ENCODE assay signal across 8 cellular contexts in the genomic region with DNA sequence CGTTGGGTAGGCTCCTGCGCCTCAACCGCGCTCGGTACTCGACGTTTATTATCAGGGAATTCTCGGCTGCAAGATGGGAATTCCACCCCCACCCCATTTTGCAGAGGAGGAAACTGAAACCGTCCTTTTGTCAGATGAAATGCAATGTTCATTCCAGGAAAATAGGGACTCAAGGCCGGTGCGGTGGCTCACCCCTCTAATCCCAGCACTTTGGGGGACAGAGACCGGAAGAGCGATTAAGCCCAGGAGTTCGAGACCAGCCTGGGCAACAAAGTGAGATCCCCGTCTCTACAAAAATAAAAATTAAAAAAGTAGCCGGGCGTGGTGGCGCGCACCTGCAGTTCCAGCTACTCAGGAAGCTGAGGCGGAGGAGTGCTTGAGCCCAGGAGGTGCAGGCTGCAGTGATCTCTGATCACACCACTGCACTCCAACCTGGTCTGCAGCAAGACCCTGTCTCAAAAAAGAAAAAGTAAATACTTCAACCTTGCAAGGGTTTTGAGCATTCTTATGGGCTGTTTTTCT. TPM values are rescaled to one million over a fixed set of nuclear protein-coding genes. Genes with fewer than 3 reads are reported as not detected.
DNase-seq lines count a peak whose midpoint lies in the region; ATAC-seq and TF ChIP-seq lines count a peak whose summit lies in the region.

No MANE protein-coding gene starts in this region.

- H3K4me3 ChIP-seq in tibial artery, result peak overlapping the region; percentile 64 to 67

- TF ChIP-seq CTCF in tibial artery (IDR thresholded peaks at IDR 0.05), result no peak

- intact Hi-C loops in left colon (cut with DNase I, micrococcal nuclease), result no loop called here
- intact Hi-C loops in tibial artery (cut with DNase I; ENCODE audit: low total_unique reads), result loop anchor here (10.0 kb wide), 1 partner anchor 170 kb away; the partner anchor contains the start of gene LIMK1

- no peaks in the 10 kb centered on the region for H3K27me3 ChIP-seq in tibial artery

- H3K4me1 ChIP-seq in tibial artery, result peaks cover 0 to 33% (median 30%) of the 10 kb centered on the region in 4 donors

- H3K9me3 ChIP-seq in tibial artery, result no peaks in the 10 kb centered on the region

- peaks cover 12% of the 10 kb centered on the region for H3K36me3 Mint-ChIP-seq in activated T-cell treated with anti-CD3 and anti-CD28 coated beads, Interleukin-2, amount 50 U/mL, for 4 hours (ENCODE audit: insufficient read depth)
- peaks cover 19% of the 10 kb centered on the region for H3K36me3 Mint-ChIP-seq in activated naive CD8-positive, alpha-beta T cell treated with anti-CD3 and anti-CD28 coated beads, Interleukin-2, amount 50 U/mL, for 24 hours (ENCODE audit: low read depth)

- H3K9me3 Mint-ChIP-seq in activated T-cell treated with anti-CD3 and anti-CD28 coated beads, Interleukin-2, amount 50 U/mL, for 4 hours, result no peaks in the 10 kb centered on the region
- H3K9me3 Mint-ChIP-seq in activated naive CD8-positive, alpha-beta T cell treated with anti-CD3 and anti-CD28 coated beads, Interleukin-2, amount 50 U/mL, for 24 hours, result no peaks in the 10 kb centered on the region

- DNase-seq in activated T-cell treated with anti-CD3 and anti-CD28 coated beads, Interleukin-2, amount 50 U/mL, for 4 hours, result no peak
- no peak for DNase-seq in activated T-cell treated with anti-CD3 and anti-CD28 coated beads, Interleukin-2, amount 50 U/mL, for 1 hour
- DNase-seq in activated naive CD8-positive, alpha-beta T cell treated with anti-CD3 and anti-CD28 coated beads, Interleukin-2, amount 50 U/mL, for 24 hours, result peak; percentile 12
- peak; percentile 41 to 42 for DNase-seq in left colon
- DNase-seq in tibial artery, result no peak
- no peak for DNase-seq in nucleus accumbens (lab: John Stamatoyannopoulos, UW)

- H3K27ac ChIP-seq in tibial artery, result peak overlapping the region; percentile 88

- peaks cover 5 to 16% (median 16%) of the 10 kb centered on the region in 3 donors for H3K36me3 ChIP-seq in tibial artery

- no peaks in the 10 kb centered on the region for H3K27me3 Mint-ChIP-seq in activated T-cell treated with anti-CD3 and anti-CD28 coated beads, Interleukin-2, amount 50 U/mL, for 4 hours (ENCODE audit: low read depth)
- H3K27me3 Mint-ChIP-seq in activated naive CD8-positive, alpha-beta T cell treated with anti-CD3 and anti-CD28 coated beads, Interleukin-2, amount 50 U/mL, for 24 hours, result no peaks in the 10 kb centered on the region

- H3K27ac Mint-ChIP-seq in activated naive CD8-positive, alpha-beta T cell treated with anti-CD3 and anti-CD28 coated beads, Interleukin-2, amount 50 U/mL, for 24 hours, result peak overlapping the region; percentile 97

- H3K4me3 Mint-ChIP-seq in activated T-cell treated with anti-CD3 and anti-CD28 coated beads, Interleukin-2, amount 50 U/mL, for 4 hours, result peak overlapping the region; percentile 96
- H3K4me3 Mint-ChIP-seq in activated naive CD8-positive, alpha-beta T cell treated with anti-CD3 and anti-CD28 coated beads, Interleukin-2, amount 50 U/mL, for 24 hours, result peak overlapping the region; percentile 96

- ATAC-seq in activated T-cell treated with anti-CD3 and anti-CD28 coated beads, Interleukin-2, amount 50 U/mL, for 4 hours, result no peak
- ATAC-seq in activated naive CD8-positive, alpha-beta T cell treated with anti-CD3 and anti-CD28 coated beads, Interleukin-2, amount 50 U/mL, for 24 hours, result no peak
- ATAC-seq in left colon, result peak; percentile 25
- no peak for ATAC-seq in GM19463 (IDR thresholded peaks at IDR 0.05; ENCODE audit: unreplicated experiment)
- no peak for ATAC-seq in HG03457 (IDR thresholded peaks at IDR 0.05; ENCODE audit: unreplicated experiment)

- H3K4me1 Mint-ChIP-seq in activated T-cell treated with anti-CD3 and anti-CD28 coated beads, Interleukin-2, amount 50 U/mL, for 4 hours (ENCODE audit: low read depth), result peaks cover 24% of the 10 kb centered on the region
- H3K4me1 Mint-ChIP-seq in activated naive CD8-positive, alpha-beta T cell treated with anti-CD3 and anti-CD28 coated beads, Interleukin-2, amount 50 U/mL, for 24 hours, result peaks cover 27% of the 10 kb centered on the region

RNA-seq across cellular contexts. Expression of gene RFC2, which starts 0.7 kb away (rescaled TPM):
- total RNA-seq in activated T-cell treated with anti-CD3 and anti-CD28 coated beads, Interleukin-2, amount 50 U/mL, for 4 hours, result 10 to 100 TPM; 71.4 to 85.2 (median 73.8) TPM
- total RNA-seq in left colon, result 10 to 100 TPM; 13.9 to 16.1 TPM

RNA-seq across cellular contexts. Expression of gene CLIP2, which starts 34.3 kb away (rescaled TPM):
- 1 to 10 TPM; 1.2 to 2.5 (median 1.4) TPM for total RNA-seq in activated T-cell treated with anti-CD3 and anti-CD28 coated beads, Interleukin-2, amount 50 U/mL, for 4 hours
- total RNA-seq in left colon, result 10 to 100 TPM; 63.5 to 83.6 TPM

RNA-seq across cellular contexts. Expression of gene LAT2, which starts 45.1 kb away (rescaled TPM):
- 10 to 100 TPM in 1 of 3 donors, 1 to 10 TPM in 2; 2.5 to 12.5 (median 5.9) TPM for total RNA-seq in activated T-cell treated with anti-CD3 and anti-CD28 coated beads, Interleukin-2, amount 50 U/mL, for 4 hours
- total RNA-seq in left colon, result 1 to 10 TPM; 1.1 to 6.9 TPM

Comparison
In these comparisons a context has a peak if more than half of its experiments do, and no peak if none do; other contexts are left out.
1. DNase-seq: peak in activated naive CD8-positive, alpha-beta T cell treated with anti-CD3 and anti-CD28 coated beads, Interleukin-2, amount 50 U/mL, for 24 hours (single experiment) and left colon (2 of 2); none in activated T-cell treated with anti-CD3 and anti-CD28 coated beads, Interleukin-2, amount 50 U/mL, for 4 hours (single experiment), activated T-cell treated with anti-CD3 and anti-CD28 coated beads, Interleukin-2, amount 50 U/mL, for 1 hour (single experiment), tibial artery (0 of 2) and nucleus accumbens (0 of 56).
2. RNA of gene RFC2, which starts 0.7 kb away (total RNA-seq): 71.4 to 85.2 TPM in activated T-cell treated with anti-CD3 and anti-CD28 coated beads, Interleukin-2, amount 50 U/mL, for 4 hours; 13.9 to 16.1 TPM in left colon; every median in the first group is over 4 times any median in the second.
3. RNA of gene CLIP2, which starts 34.3 kb away (total RNA-seq): 63.5 to 83.6 TPM in left colon; 1.2 to 2.5 TPM in activated T-cell treated with anti-CD3 and anti-CD28 coated beads, Interleukin-2, amount 50 U/mL, for 4 hours; every median in the first group is over 10 times any median in the second.